Comparison of ENCODE assay signal across 11 cellular contexts in genomic region chr1:155932487-155932886, GRCh38. TPM values are rescaled to one million over a fixed set of nuclear protein-coding genes. Genes with fewer than 3 reads are reported as not detected.
A peak's percentile ranks its signal among the peaks of the same experiment; 100 is the strongest.
DNase-seq lines count a peak whose midpoint lies in the region; ATAC-seq and TF ChIP-seq lines count a peak whose summit lies in the region.
"Had no signal": no experiment of that assay in that cellular context is flagged by ENCODE, and none has a peak within 500 bp of the region (broad histone marks: within the 10 kb centered on the region; RNA-seq: fewer than 3 reads in every experiment).

No MANE protein-coding gene starts in this region.

- no peaks in the 10 kb centered on the region for H3K9me3 Mint-ChIP-seq in nephron

- no peak overlapping the region for H3K27ac Mint-ChIP-seq in nephron

- no peak overlapping the region for H2AFZ ChIP-seq in MM.1S (ENCODE audit: low read length)

- H3F3A ChIP-seq in MM.1S (ENCODE audit: insufficient read depth, low read length): peaks cover 24% of the 10 kb centered on the region

- H3K27me3 ChIP-seq in MM.1S (replicated peaks; ENCODE audit: insufficient read depth, low read length): no peaks in the 10 kb centered on the region
- no peaks in the 10 kb centered on the region for H3K27me3 ChIP-seq in uterus

- peaks cover 69% of the 10 kb centered on the region for H3K79me2 ChIP-seq in MM.1S (ENCODE audit: low read length)

- H3K4me3 ChIP-seq in MM.1S (ENCODE audit: low read length): no peak overlapping the region; the same call in 1 of the 2 replicates
- H3K4me3 ChIP-seq in choroid plexus epithelial cell (ENCODE audit: low read depth, low read length): peak overlapping the region; percentile 18
- no peak overlapping the region for H3K4me3 ChIP-seq in uterus

- H3K36me3 Mint-ChIP-seq in nephron (ENCODE audit: low read depth): peaks cover 41% of the 10 kb centered on the region

- H3K4me1 ChIP-seq in MM.1S (ENCODE audit: low read length) (peaks cover 15% of the 10 kb centered on the region), uterus (peaks cover 17 to 28% of the 10 kb centered on the region in 2 donors)

- no peak for TF ChIP-seq CTCF in MM.1S (IDR thresholded peaks at IDR 0.05; ENCODE audit: low read length)
- TF ChIP-seq CTCF in choroid plexus epithelial cell (conservative IDR thresholded peaks at IDR 0.05; ENCODE audit: low read depth, low read length): no peak
- TF ChIP-seq CTCF in nephron (IDR thresholded peaks at IDR 0.05; ENCODE audit: unreplicated experiment in 3 of 3): no peak
- TF ChIP-seq CTCF in uterus (IDR thresholded peaks at IDR 0.05): no peak

- peak overlapping the region; percentile 86 for H3K4me2 ChIP-seq in MM.1S (ENCODE audit: low read depth, low read length)

- DNase-seq in EH (ENCODE audit: low read depth): peak; percentile 33
- DNase-seq in MM.1S: no peak
- no peak for DNase-seq in choroid plexus epithelial cell (ENCODE audit: low read depth)
- no peak for DNase-seq in globus pallidus (ENCODE audit: low spot score)
- no peak for DNase-seq in uterus
- DNase-seq in iPS-NIHi11 (ENCODE audit: low spot score): no peak
- DNase-seq: activated CD4-positive, CD25-positive, alpha-beta regulatory T cell; caudate nucleus; NCI-H510A treated with DMSO at 0.1 percent for 48 hours had no signal

- H3K4me1 Mint-ChIP-seq in nephron: peaks cover 21% of the 10 kb centered on the region

- H3K36me3 ChIP-seq in MM.1S (replicated peaks; ENCODE audit: insufficient read depth, low read length) (peaks cover 17% of the 10 kb centered on the region), uterus (no peaks in the 10 kb centered on the region)

- no peaks in the 10 kb centered on the region for H3K9me3 ChIP-seq in MM.1S (replicated peaks; ENCODE audit: insufficient read depth, low read length)
- no peaks in the 10 kb centered on the region for H3K9me3 ChIP-seq in uterus

- H4K20me1 ChIP-seq in MM.1S (ENCODE audit: insufficient read depth, low read length): peaks cover 13% of the 10 kb centered on the region

- H3K27ac ChIP-seq in MM.1S (ENCODE audit: low read length) (no peak overlapping the region), uterus (peak overlapping the region in 1 of 2 donors; percentile 93)

- ATAC-seq in HG03095 (IDR thresholded peaks at IDR 0.05; ENCODE audit: unreplicated experiment): no peak

- H3K9me2 ChIP-seq in MM.1S (replicated peaks; ENCODE audit: insufficient read depth, low read length): no peaks in the 10 kb centered on the region

- intact Hi-C loops in uterus (cut with DNase I; ENCODE audit: low total_unique reads): no loop called here

- TF ChIP-seq POLR2A in uterus (IDR thresholded peaks at IDR 0.05): no peak

- peak overlapping the region; percentile 62 to 74 (median 71) for H3K4me3 Mint-ChIP-seq in nephron

- peak overlapping the region; percentile 15; the same call in 1 of the 2 replicates for H3K9ac ChIP-seq in MM.1S (ENCODE audit: low read length)

- no peaks in the 10 kb centered on the region for H3K27me3 Mint-ChIP-seq in nephron (ENCODE audit: low read depth)

RNA-seq across cellular contexts. Expression of gene KHDC4, which starts 1.7 kb away (rescaled TPM):
- total RNA-seq in uterus: 100 to 1,000 TPM in 1 of 4 donors, 10 to 100 TPM in 3; 28.8 to 139 (median 64.2) TPM

RNA-seq across cellular contexts. Expression of gene RXFP4, which starts 9.0 kb away (rescaled TPM):
- total RNA-seq in uterus: not detected

RNA-seq across cellular contexts. Expression of gene RIT1, which starts 21.3 kb away (rescaled TPM):
- total RNA-seq in uterus: 10 to 100 TPM; 12.8 to 65.6 (median 41.8) TPM

RNA-seq across cellular contexts. Expression of gene ARHGEF2, which starts 45.9 kb away (rescaled TPM):
- 100 to 1,000 TPM in 1 of 4 donors, 10 to 100 TPM in 3; 59.4 to 178 (median 72.8) TPM for total RNA-seq in uterus
